ENCODE assay signal across 36 cellular contexts in the genomic region with DNA sequence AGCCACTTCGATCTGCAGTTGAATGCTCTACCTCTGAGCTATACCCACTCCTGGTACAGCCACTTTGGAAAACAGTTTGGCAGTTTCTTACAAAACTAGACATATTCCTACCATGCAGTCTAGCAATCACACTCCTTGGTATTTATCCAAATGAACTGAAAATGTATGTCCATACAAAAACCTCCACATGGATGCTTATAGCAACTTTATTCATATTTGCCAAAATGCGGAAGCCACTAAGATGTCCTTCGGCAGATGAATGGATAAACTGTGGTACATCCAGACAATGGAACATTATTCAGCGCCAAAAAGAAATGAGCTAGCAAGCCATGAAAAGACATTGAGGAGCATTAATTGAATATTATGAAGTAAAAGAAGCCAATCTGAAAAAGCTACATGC. TPM values are rescaled to one million over a fixed set of nuclear protein-coding genes. Genes with fewer than 3 reads are reported as not detected.
"Had no signal": no experiment of that assay in that cellular context is flagged by ENCODE, and none has a peak within 500 bp of the region (broad histone marks: within the 10 kb centered on the region; RNA-seq: fewer than 3 reads in every experiment).

No MANE protein-coding gene starts in this region.

- H3K27me3 ChIP-seq: MG63 had no signal

- H3K4me3 ChIP-seq: MG63 had no signal

- H3K36me3 ChIP-seq: MG63 had no signal

- DNase-seq: Karpas-422, Kasumi-1, MG63, MM.1S, MV-4-11, NCI-H1048, NCI-H1092, NCI-H1092 treated with DMSO at 0.1 percent for 48 hours, NCI-H1105, NCI-H1105 treated with DMSO at 0.1 percent for 48 hours, NCI-H1417, NCI-H1417 treated with DMSO at 0.1 percent for 48 hours, NCI-H1436, NCI-H1436 treated with DMSO at 0.1 percent for 48 hours, NCI-H146, NCI-H1694, NCI-H1694 treated with DMSO at 0.1 percent for 48 hours, NCI-H187, NCI-H187 treated with DMSO at 0.1 percent for 48 hours, NCI-H1930, NCI-H2029, NCI-H2029 treated with DMSO at 0.1 percent for 48 hours, NCI-H2081, NCI-H2081 treated with DMSO at 0.1 percent for 48 hours, NCI-H2107, NCI-H2171, NCI-H2171 treated with DMSO at 0.1 percent for 48 hours, NCI-H2227 treated with DMSO at 0.1 percent for 48 hours, NCI-H226, NCI-H345, NCI-H446, NCI-H446 treated with DMSO at 0.1 percent for 48 hours, NCI-H510A, NCI-H510A treated with DMSO at 0.1 percent for 48 hours had no signal

- H3K9me3 ChIP-seq: MG63 had no signal

RNA-seq across cellular contexts. Expression of a gene that starts 45.3 kb away (rescaled TPM):
- total RNA-seq: LHCN-M2, MCF 10A had no signal
